Comparison of ENCODE assay signal across 15 cellular contexts in genomic region chr5:175859422-175859821, GRCh38. TPM values are rescaled to one million over a fixed set of nuclear protein-coding genes. Genes with fewer than 3 reads are reported as not detected.
DNase-seq lines count a peak whose midpoint lies in the region; ATAC-seq and TF ChIP-seq lines count a peak whose summit lies in the region.
"Had no signal": no experiment of that assay in that cellular context is flagged by ENCODE, and none has a peak within 500 bp of the region (broad histone marks: within the 10 kb centered on the region; RNA-seq: fewer than 3 reads in every experiment).

No MANE protein-coding gene starts in this region.

- in situ Hi-C loops in G401 (cut with HindIII; ENCODE audit: low sequenced_read_pairs), result loop anchor here (25.0 kb wide), 1 partner anchor 122 kb away; no protein-coding TSS in a partner anchor

- H3K4me3 Mint-ChIP-seq in naive thymus-derived CD8-positive, alpha-beta T cell, result no peak overlapping the region
- no peak overlapping the region for H3K4me3 Mint-ChIP-seq in CD4-positive, alpha-beta T cell
- H3K4me3 Mint-ChIP-seq: CD4-positive, alpha-beta memory T cell; H9 had no signal

- peaks cover 0 to 13% (median 13%) of the 10 kb centered on the region in 3 donors for H3K36me3 Mint-ChIP-seq in naive thymus-derived CD8-positive, alpha-beta T cell
- no peaks in the 10 kb centered on the region for H3K36me3 Mint-ChIP-seq in CD4-positive, alpha-beta T cell (ENCODE audit: low read depth)

- H3K9me3 ChIP-seq in CD4-positive, alpha-beta T cell (ENCODE audit: control insufficient read depth, low read length), result no peaks in the 10 kb centered on the region

- no peaks in the 10 kb centered on the region for H3K27me3 ChIP-seq in CD4-positive, alpha-beta T cell (ENCODE audit: control insufficient read depth, insufficient read depth, low read length)

- peak; percentile 12 for ATAC-seq in left lobe of liver
- no peak for ATAC-seq in naive thymus-derived CD8-positive, alpha-beta T cell
- ATAC-seq in HG03045 (IDR thresholded peaks at IDR 0.05; ENCODE audit: unreplicated experiment), result no peak
- ATAC-seq in CD4-positive, alpha-beta T cell (ENCODE audit: poor library complexity), result no peak

- CTCF ChIA-PET in CD4-positive, alpha-beta T cell (lab: Charles Lee), result no interaction called here

- peaks cover 2 to 10% (median 7%) of the 10 kb centered on the region in 5 donors for H3K27me3 Mint-ChIP-seq in naive thymus-derived CD8-positive, alpha-beta T cell
- peaks cover 8% of the 10 kb centered on the region for H3K27me3 Mint-ChIP-seq in CD4-positive, alpha-beta T cell
- H3K27me3 Mint-ChIP-seq: CD4-positive, alpha-beta memory T cell had no signal

- peaks cover 0 to 10% (median 0%) of the 10 kb centered on the region in 9 donors for H3K9me3 Mint-ChIP-seq in naive thymus-derived CD8-positive, alpha-beta T cell
- H3K9me3 Mint-ChIP-seq in CD4-positive, alpha-beta T cell, result no peaks in the 10 kb centered on the region
- H3K9me3 Mint-ChIP-seq: H9 had no signal

- H3K4me1 Mint-ChIP-seq in naive thymus-derived CD8-positive, alpha-beta T cell, result peaks cover 0 to 3% (median 0%) of the 10 kb centered on the region in 4 donors
- no peaks in the 10 kb centered on the region for H3K4me1 Mint-ChIP-seq in CD4-positive, alpha-beta T cell (ENCODE audit: low read depth)
- H3K4me1 Mint-ChIP-seq: CD4-positive, alpha-beta memory T cell had no signal

- no peak overlapping the region for H3K27ac Mint-ChIP-seq in naive thymus-derived CD8-positive, alpha-beta T cell
- no peak overlapping the region for H3K27ac Mint-ChIP-seq in CD4-positive, alpha-beta T cell
- H3K27ac Mint-ChIP-seq: CD4-positive, alpha-beta memory T cell; H9 had no signal

- POLR2A ChIA-PET in naive thymus-derived CD8-positive, alpha-beta T cell (lab: Charles Lee), result no interaction called here
- POLR2A ChIA-PET in CD4-positive, alpha-beta T cell (lab: Charles Lee), result no interaction called here

- intact Hi-C loops in CD4-positive, alpha-beta T cell (cut with DNase I, micrococcal nuclease), result no loop called here

- no peak overlapping the region for H3K27ac ChIP-seq in CD4-positive, alpha-beta T cell (ENCODE audit: low read depth, low read length)
- H3K27ac ChIP-seq: C4-2B had no signal

- DNase-seq in G401 (ENCODE audit: low spot score) (peak; percentile 53), NCI-H1694 (lab: John Stamatoyannopoulos, UW) (peak; percentile 16), left lobe of liver (ENCODE audit: low spot score) (peak; percentile 67)
- no peak for DNase-seq in naive thymus-derived CD8-positive, alpha-beta T cell
- no peak for DNase-seq in CD4-positive, alpha-beta T cell
- DNase-seq: AML-193; CD4-positive, alpha-beta memory T cell; DMS153; DMS79; GF-D8; H9 had no signal

- no peak for TF ChIP-seq CTCF in CD4-positive, alpha-beta T cell (IDR thresholded peaks at IDR 0.05)

RNA-seq across cellular contexts. Expression of gene CPLX2, which starts 12.0 kb away (rescaled TPM):
- not detected in 2 replicates for total RNA-seq in G401 (2014; rRNA removed; shearing (Covaris generic))
- total RNA-seq in left lobe of liver, result not detected
- not detected for total RNA-seq in naive thymus-derived CD8-positive, alpha-beta T cell
- polyA plus RNA-seq in naive thymus-derived CD8-positive, alpha-beta T cell, result not detected
- total RNA-seq in CD4-positive, alpha-beta T cell, result not detected
- total RNA-seq: CD4-positive, alpha-beta memory T cell; Daoy; HT-29 had no signal

Comparison
In these comparisons a context has a peak if more than half of its experiments do, and no peak if none do; other contexts are left out.
1. DNase-seq: peak in G401 (single experiment), NCI-H1694 (single experiment) and left lobe of liver (single experiment); none in naive thymus-derived CD8-positive, alpha-beta T cell (0 of 10) and CD4-positive, alpha-beta T cell (0 of 10).